ENCODE assay signal across 8 cellular contexts in genomic region chrX:50903387-50904027, GRCh38. TPM values are rescaled to one million over a fixed set of nuclear protein-coding genes. Genes with fewer than 3 reads are reported as not detected.
DNase-seq lines count a peak whose midpoint lies in the region; ATAC-seq and TF ChIP-seq lines count a peak whose summit lies in the region.

No MANE protein-coding gene starts in this region.

- peak; percentile 68 for TF ChIP-seq CTCF in AG10803 (conservative IDR thresholded peaks at IDR 0.05; ENCODE audit: low read length)
- peak; percentile 51 for TF ChIP-seq CTCF in GM13977 (IDR thresholded peaks at IDR 0.05; ENCODE audit: extremely low read depth, insufficient read depth, missing control alignments)
- peak; percentile 13 for TF ChIP-seq CTCF in coronary artery (IDR thresholded peaks at IDR 0.05)

- no peak overlapping the region for H3K4me3 ChIP-seq in AG10803 (ENCODE audit: low read length)
- no peak overlapping the region for H3K4me3 ChIP-seq in coronary artery
- H3K4me3 ChIP-seq in mesenchymal stem cell (ENCODE audit: insufficient read depth in 1 of 2, low read depth in 1 of 2, low read length in 2 of 2): no peak overlapping the region

- H3K23ac ChIP-seq in mesenchymal stem cell (ENCODE audit: low read length in 2 of 2): no peak overlapping the region

- H4K8ac ChIP-seq in mesenchymal stem cell (ENCODE audit: low read length): no peak overlapping the region

- no peak overlapping the region for H2BK5ac ChIP-seq in mesenchymal stem cell (ENCODE audit: low read depth, low read length, poor library complexity, severe bottlenecking)

- DNase-seq in AG10803 (ENCODE audit: low read depth) (peak; percentile 24), GM13977 (ENCODE audit: low spot score) (peak; percentile 38), NCI-H1092 (lab: John Stamatoyannopoulos, UW) (peak; percentile 1), coronary artery (ENCODE audit: low spot score) (no peak), mesenchymal stem cell (peak; percentile 47), MV-4-11 (lab: John Stamatoyannopoulos, UW) (no peak), SIG-M5 (lab: John Stamatoyannopoulos, UW) (no peak)

- 0% methylated on average over 1 of the region's 8 CpGs for WGBS in mesenchymal stem cell

- H3K14ac ChIP-seq in mesenchymal stem cell (ENCODE audit: low read length in 2 of 2): no peak overlapping the region

- H2BK12ac ChIP-seq in mesenchymal stem cell (ENCODE audit: low read length in 2 of 2): no peak overlapping the region

- H3K36me3 ChIP-seq in mesenchymal stem cell (ENCODE audit: control insufficient read depth in 1 of 2, insufficient read depth in 2 of 2, low read depth in 1 of 2, low read length in 2 of 2): no peaks in the 10 kb centered on the region

- no peak overlapping the region for H2AK5ac ChIP-seq in mesenchymal stem cell (ENCODE audit: low read length, severe bottlenecking)

- no peak overlapping the region for H3K18ac ChIP-seq in mesenchymal stem cell (ENCODE audit: low read depth in 1 of 2, low read length in 2 of 2)

- no peak overlapping the region for H4K91ac ChIP-seq in mesenchymal stem cell (ENCODE audit: low read length)

- no peak overlapping the region for H2BK120ac ChIP-seq in mesenchymal stem cell (ENCODE audit: low read depth, low read length)

- H3K9me3 ChIP-seq in mesenchymal stem cell (ENCODE audit: control insufficient read depth, low read length): no peaks in the 10 kb centered on the region

- no peaks in the 10 kb centered on the region for H3K4me1 ChIP-seq in mesenchymal stem cell (ENCODE audit: control insufficient read depth, insufficient read depth, low read depth, low read length)

- no peak overlapping the region for H3K27ac ChIP-seq in coronary artery
- H3K27ac ChIP-seq in mesenchymal stem cell (ENCODE audit: low read length, poor library complexity, severe bottlenecking): no peak overlapping the region

- no peak overlapping the region for H3K4me2 ChIP-seq in mesenchymal stem cell (ENCODE audit: low read length, poor library complexity, severe bottlenecking)

- no peak overlapping the region for H3K9ac ChIP-seq in mesenchymal stem cell (ENCODE audit: low read length)

- no peak overlapping the region for H2BK15ac ChIP-seq in mesenchymal stem cell (ENCODE audit: low read depth, poor library complexity, severe bottlenecking)

- peaks cover 0 to 32% of the 10 kb centered on the region in 2 experiments for H3K27me3 ChIP-seq in mesenchymal stem cell (ENCODE audit: control insufficient read depth in 1 of 2, insufficient read depth in 1 of 2, low read length in 2 of 2)

- no peak for ATAC-seq in GM21390 (IDR thresholded peaks at IDR 0.05; ENCODE audit: unreplicated experiment)

- H2AFZ ChIP-seq in mesenchymal stem cell (ENCODE audit: low read depth, low read length): no peak overlapping the region

- no peak overlapping the region for H3K4ac ChIP-seq in mesenchymal stem cell (ENCODE audit: low read depth in 1 of 2, low read length in 2 of 2)

- H3K79me1 ChIP-seq in mesenchymal stem cell (replicated peaks; ENCODE audit: low read length, poor library complexity, severe bottlenecking): no peaks in the 10 kb centered on the region

- in situ Hi-C loops in GM13977 (cut with MboI; ENCODE audit: low pct_unique_long_range_greater_than_20kb, low sequenced_read_pairs, unreplicated experiment): no loop called here

RNA-seq across cellular contexts. Expression of gene BMP15, which starts 7.0 kb away (rescaled TPM):
- polyA plus RNA-seq in mesenchymal stem cell (2013, experiment 1 of 2): not detected
- polyA plus RNA-seq in mesenchymal stem cell (2013, experiment 2 of 2): not detected

Comparison
In these comparisons a context has a peak if more than half of its experiments do, and no peak if none do; other contexts are left out.
1. DNase-seq: peak in AG10803 (single experiment), GM13977 (single experiment), NCI-H1092 (single experiment) and mesenchymal stem cell (single experiment); none in coronary artery (single experiment), MV-4-11 (single experiment) and SIG-M5 (single experiment).
2. CTCF ChIP-seq: peak in every context shown above with its lines; median percentile 68 in AG10803; 51 in GM13977; 13 in coronary artery.